7 cellular contexts compared by ENCODE assay signal in the genomic region with DNA sequence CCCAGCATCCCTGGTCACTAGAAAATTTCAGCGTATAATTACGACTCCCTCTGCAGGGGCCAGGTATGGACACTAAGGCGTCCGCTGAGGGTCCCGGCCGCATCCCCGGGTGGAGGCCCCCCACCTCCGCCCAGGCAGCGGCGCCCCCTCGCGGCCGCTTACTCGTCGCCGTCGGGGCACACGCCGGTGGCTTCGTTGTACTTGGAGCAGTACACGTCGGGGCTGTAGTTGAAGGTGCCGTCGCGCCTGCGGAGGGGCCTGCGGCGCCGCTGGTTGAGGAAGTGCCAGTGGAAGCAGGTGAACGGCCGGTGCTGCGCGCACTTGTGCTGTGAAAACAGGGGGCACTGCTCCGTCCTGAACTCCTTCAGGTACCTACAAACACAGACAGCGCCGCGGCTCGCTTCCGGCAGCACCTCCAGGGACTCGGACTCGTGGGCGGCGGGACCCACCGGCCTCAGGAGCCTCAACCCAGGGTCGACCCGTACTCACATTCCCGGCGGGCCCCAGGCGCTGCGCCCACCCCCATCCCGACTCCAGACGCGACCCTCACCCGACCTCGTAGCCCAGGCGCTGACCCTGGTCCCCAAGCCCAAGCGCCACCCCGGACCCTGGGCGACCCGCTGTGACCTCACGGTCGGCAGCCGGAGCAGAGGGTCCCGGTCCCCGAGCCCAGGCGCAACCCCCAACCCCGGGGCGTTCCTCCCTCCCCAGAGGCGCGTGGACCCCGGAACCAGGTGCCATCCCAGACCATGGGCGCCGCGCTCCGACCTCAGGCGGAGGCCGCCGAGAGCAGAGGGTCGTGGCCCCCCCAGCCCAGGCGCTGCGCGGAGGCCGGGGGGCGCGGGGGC. TPM values are rescaled to one million over a fixed set of nuclear protein-coding genes. Genes with fewer than 3 reads are reported as not detected.
DNase-seq lines count a peak whose midpoint lies in the region; ATAC-seq and TF ChIP-seq lines count a peak whose summit lies in the region.

No MANE protein-coding gene starts in this region.

- WGBS in transverse colon (ENCODE audit: low coverage in 1 of 2), 2 donors: 3 to 30% methylated on average over 2 to 77 of the region's 85 CpGs

- H3K9me2 ChIP-seq in OCI-LY7 (ENCODE audit: insufficient read depth, low read length): no peaks in the 10 kb centered on the region

- H3K4me3 Mint-ChIP-seq in activated T-helper 17 cell treated with anti-CD3 and anti-CD28 coated beads, Interleukin-2, amount 50 U/mL, for 72 hours: peak overlapping the region; percentile 70

- peaks cover 24% of the 10 kb centered on the region for H3K4me1 ChIP-seq in OCI-LY7 (ENCODE audit: insufficient read depth, low read length, poor library complexity, severe bottlenecking)
- peaks cover 20 to 24% of the 10 kb centered on the region in 2 experiments for H3K4me1 ChIP-seq in neutrophil (ENCODE audit: control insufficient read depth in 1 of 2, insufficient read depth in 1 of 2, low read depth in 1 of 2, low read length in 1 of 2)
- peaks cover 0 to 26% (median 11%) of the 10 kb centered on the region in 4 donors for H3K4me1 ChIP-seq in transverse colon

- TF ChIP-seq CTCF in GM12874 (IDR thresholded peaks at IDR 0.05; ENCODE audit: insufficient read depth, low read depth, low read length) (peak; percentile 79), OCI-LY7 (conservative IDR thresholded peaks at IDR 0.05; ENCODE audit: low read length) (peak; percentile 86), fibroblast of the aortic adventitia (IDR thresholded peaks at IDR 0.05; ENCODE audit: insufficient read depth, low read length) (peak; percentile 55), neutrophil (IDR thresholded peaks at IDR 0.05) (peak; percentile 50), transverse colon (IDR thresholded peaks at IDR 0.05) (peak; percentile 63 to 70 (median 68))

- H3K27ac ChIP-seq in OCI-LY7 (ENCODE audit: low read depth, low read length, poor library complexity, severe bottlenecking) (peak overlapping the region; percentile 45), neutrophil (peak overlapping the region; percentile 98), transverse colon (peak overlapping the region; percentile 86 to 93 (median 91))

- H2AFZ ChIP-seq in OCI-LY7 (ENCODE audit: low read length): peak overlapping the region; percentile 60

- H3K9me3 ChIP-seq in OCI-LY7 (ENCODE audit: low read length): no peaks in the 10 kb centered on the region
- H3K9me3 ChIP-seq in neutrophil: no peaks in the 10 kb centered on the region
- no peaks in the 10 kb centered on the region for H3K9me3 ChIP-seq in transverse colon

- H3K27me3 ChIP-seq in neutrophil (no peaks in the 10 kb centered on the region), transverse colon (no peaks in the 10 kb centered on the region)

- H3K79me2 ChIP-seq in OCI-LY7 (ENCODE audit: insufficient read depth, low read depth, low read length): peaks cover 15% of the 10 kb centered on the region

- H4K20me1 ChIP-seq in OCI-LY7 (ENCODE audit: insufficient read depth, low read length): no peaks in the 10 kb centered on the region

- H3K27ac Mint-ChIP-seq in activated T-helper 17 cell treated with anti-CD3 and anti-CD28 coated beads, Interleukin-2, amount 50 U/mL, for 72 hours: peak overlapping the region; percentile 68

- H3K4me2 ChIP-seq in OCI-LY7 (ENCODE audit: low read length): peak overlapping the region; percentile 72

- BruUV-seq in OCI-LY7 (replicated peaks; lab: Mats Ljungman, UMichigan): no TSS peak

- peak; percentile 14 for TF ChIP-seq POLR2A in transverse colon (IDR thresholded peaks at IDR 0.05)

- no peaks in the 10 kb centered on the region for H3K9me3 Mint-ChIP-seq in activated T-helper 17 cell treated with anti-CD3 and anti-CD28 coated beads, Interleukin-2, amount 50 U/mL, for 72 hours

- H3K36me3 ChIP-seq in OCI-LY7 (ENCODE audit: insufficient read depth, low read length): peaks cover 14% of the 10 kb centered on the region; the same call in 1 of the 2 replicates
- peaks cover 44% of the 10 kb centered on the region for H3K36me3 ChIP-seq in neutrophil
- H3K36me3 ChIP-seq in transverse colon: no peaks in the 10 kb centered on the region

- TF ChIP-seq EP300 in transverse colon (IDR thresholded peaks at IDR 0.05; ENCODE audit: low read depth): no peak

- H3K36me3 Mint-ChIP-seq in activated T-helper 17 cell treated with anti-CD3 and anti-CD28 coated beads, Interleukin-2, amount 50 U/mL, for 72 hours (ENCODE audit: low read depth): peaks cover 41% of the 10 kb centered on the region

- DNase-seq in OCI-LY7 (ENCODE audit: low spot score): peak; percentile 81
- DNase-seq in fibroblast of the aortic adventitia (ENCODE audit: low read depth): peak; percentile 39
- peak; percentile 67 for DNase-seq in transverse colon

- in situ Hi-C loops in transverse colon (cut with MboI; ENCODE audit: low pct_ligation_motif_present in 1 of 4, low pct_unique_long_range_greater_than_20kb in 1 of 4, low sequenced_read_pairs in 3 of 4): no loop called here

- H3K4me1 Mint-ChIP-seq in activated T-helper 17 cell treated with anti-CD3 and anti-CD28 coated beads, Interleukin-2, amount 50 U/mL, for 72 hours: no peaks in the 10 kb centered on the region

- POLR2A ChIA-PET in OCI-LY7 (lab: Charles Lee): no interaction called here

- CTCF ChIA-PET in OCI-LY7 (lab: Charles Lee; ENCODE audit: unreplicated experiment): no interaction called here

- intact Hi-C loops in OCI-LY7 (cut with micrococcal nuclease; ENCODE audit: unreplicated experiment) (loop anchor here (5.0 to 10.0 kb wide), 2 partner anchors 52 to 109 kb away; a partner anchor contains a TSS), transverse colon (cut with DNase I; ENCODE audit: low total_unique reads) (no loop called here)

- ATAC-seq in HG03159 (IDR thresholded peaks at IDR 0.05; ENCODE audit: unreplicated experiment): peak; percentile 41
- ATAC-seq in activated T-helper 17 cell treated with anti-CD3 and anti-CD28 coated beads, Interleukin-2, amount 50 U/mL, for 72 hours (replicated peaks): peak; percentile 75

- H3K4me3 ChIP-seq in OCI-LY7 (ENCODE audit: low read depth, low read length, poor library complexity, severe bottlenecking) (peak overlapping the region; percentile 89), fibroblast of the aortic adventitia (ENCODE audit: low read depth, low read length) (peak overlapping the region; percentile 84), neutrophil (ENCODE audit: low read depth in 1 of 2, low read length in 1 of 2) (peak overlapping the region; percentile 74 to 83), transverse colon (peak overlapping the region; percentile 86 to 98 (median 92))

- no peaks in the 10 kb centered on the region for H3K27me3 Mint-ChIP-seq in activated T-helper 17 cell treated with anti-CD3 and anti-CD28 coated beads, Interleukin-2, amount 50 U/mL, for 72 hours

RNA-seq across cellular contexts. Expression of a gene that starts 0.6 kb away (rescaled TPM):
- 22.3 and 31.0 TPM in 2 replicates for total RNA-seq in OCI-LY7 (2014; rRNA removed; shearing (Covaris generic))
- total RNA-seq in OCI-LY7 (2022) (33.7 and 61.3 TPM in 2 replicates), fibroblast of the aortic adventitia (ENCODE audit: low replicate concordance) (11.5 and 15.6 TPM in 2 replicates), transverse colon (10 to 100 TPM; 15.2 to 86.4 (median 24.2) TPM)
- total RNA-seq in activated T-helper 17 cell treated with anti-CD3 and anti-CD28 coated beads, Interleukin-2, amount 50 U/mL, for 72 hours: 10 to 100 TPM; 36.4 to 76.4 TPM

RNA-seq across cellular contexts. Expression of a gene that starts 6.6 kb away (rescaled TPM):
- 23.2 and 36.4 TPM in 2 replicates for total RNA-seq in OCI-LY7 (2014; rRNA removed; shearing (Covaris generic))
- total RNA-seq in OCI-LY7 (2022) (16.5 and 17.0 TPM in 2 replicates), fibroblast of the aortic adventitia (ENCODE audit: low replicate concordance) (10.3 and 20.1 TPM in 2 replicates), transverse colon (10 to 100 TPM in 2 of 4 donors, 1 to 10 TPM in 1, not detected in 1; 1.2 to 13.2 (median 13.2) TPM)
- total RNA-seq in activated T-helper 17 cell treated with anti-CD3 and anti-CD28 coated beads, Interleukin-2, amount 50 U/mL, for 72 hours: 10 to 100 TPM; 12.1 to 23.1 TPM

RNA-seq across cellular contexts. Expression of a gene that starts 17.0 kb away (rescaled TPM):
- not detected in 2 replicates for total RNA-seq in OCI-LY7 (2014; rRNA removed; shearing (Covaris generic))
- total RNA-seq in OCI-LY7 (2022) (not detected in 2 replicates), fibroblast of the aortic adventitia (ENCODE audit: low replicate concordance) (not detected in 2 replicates), transverse colon (1 to 10 TPM in 1 of 4 donors, not detected in 3; 1.2 TPM)
- total RNA-seq in activated T-helper 17 cell treated with anti-CD3 and anti-CD28 coated beads, Interleukin-2, amount 50 U/mL, for 72 hours: not detected

RNA-seq across cellular contexts. Expression of a gene that starts 30.4 kb away (rescaled TPM):
- 0.46 and 0.85 TPM in 2 replicates for total RNA-seq in OCI-LY7 (2014; rRNA removed; shearing (Covaris generic))
- total RNA-seq in OCI-LY7 (2022): 1.1 and 2.5 TPM in 2 replicates
- 1 to 10 TPM; 2.1 to 3.7 TPM for total RNA-seq in activated T-helper 17 cell treated with anti-CD3 and anti-CD28 coated beads, Interleukin-2, amount 50 U/mL, for 72 hours
- total RNA-seq in fibroblast of the aortic adventitia (ENCODE audit: low replicate concordance): 0.36 and 0.41 TPM in 2 replicates
- under 1 TPM in 2 of 4 donors, not detected in 2; 0.16 to 0.41 TPM for total RNA-seq in transverse colon

Comparison
In these comparisons a context has a peak if more than half of its experiments do, and no peak if none do; other contexts are left out.
1. Peak in every context shown above with its lines: DNase-seq, ATAC-seq, H3K4me3 ChIP-seq and H3K27ac ChIP-seq.
2. H3K27ac ChIP-seq: peak in every context shown above with its lines; median percentile 98 in neutrophil; 91 in transverse colon; 45 in OCI-LY7.